Comparison of ENCODE assay signal across 8 cellular contexts in genomic region chr4:183098080-183098722, GRCh38. TPM values are rescaled to one million over a fixed set of nuclear protein-coding genes. Genes with fewer than 3 reads are reported as not detected.
DNase-seq lines count a peak whose midpoint lies in the region; TF ChIP-seq lines count a peak whose summit lies in the region.

No MANE protein-coding gene starts in this region.

- H3K9me3 ChIP-seq in GM23248 (ENCODE audit: low read depth), result no peaks in the 10 kb centered on the region
- no peaks in the 10 kb centered on the region for H3K9me3 ChIP-seq in NT2/D1 (ENCODE audit: insufficient read depth, low read length)
- H3K9me3 ChIP-seq in left ventricle myocardium inferior (replicated peaks), result no peaks in the 10 kb centered on the region

- DNase-seq in CD1c-positive myeloid dendritic cell (ENCODE audit: extremely low spot score), result peak; percentile 67
- DNase-seq in GM23248, result peak; percentile 84
- DNase-seq in NT2/D1 (ENCODE audit: low read depth, low spot score), result no peak
- DNase-seq in amniotic epithelial cell (ENCODE audit: low read depth), result peak; percentile 42
- DNase-seq in left ventricle myocardium inferior, result peak; percentile 65
- DNase-seq in progenitor cell of endocrine pancreas (ENCODE audit: low spot score, unreplicated experiment), result peak; percentile 40
- no peak for DNase-seq in AML-193 (lab: John Stamatoyannopoulos, UW)
- DNase-seq in NCI-H82 (lab: John Stamatoyannopoulos, UW), result no peak

- in situ Hi-C loops in GM23248 (cut with MboI), result no loop called here

- peaks cover 17% of the 10 kb centered on the region; the same call in 1 of the 2 replicates for H4K20me1 ChIP-seq in GM23248 (ENCODE audit: insufficient read depth)

- H3K4me3 Mint-ChIP-seq in progenitor cell of endocrine pancreas (ENCODE audit: low read depth), result peak overlapping the region; percentile 76

- H3K4me3 ChIP-seq in GM23248 (peak overlapping the region; percentile 86), NT2/D1 (ENCODE audit: insufficient read length, low read depth) (peak overlapping the region; percentile 61), left ventricle myocardium inferior (peak overlapping the region; percentile 78)

- H3K4me1 Mint-ChIP-seq in progenitor cell of endocrine pancreas (ENCODE audit: low read depth), result peaks cover 35% of the 10 kb centered on the region

- H3K27me3 ChIP-seq in GM23248 (replicated peaks; ENCODE audit: insufficient read depth), result no peaks in the 10 kb centered on the region
- no peaks in the 10 kb centered on the region for H3K27me3 ChIP-seq in NT2/D1 (ENCODE audit: insufficient read depth, insufficient read length)
- no peaks in the 10 kb centered on the region for H3K27me3 ChIP-seq in left ventricle myocardium inferior (ENCODE audit: low read depth)

- H3K36me3 Mint-ChIP-seq in progenitor cell of endocrine pancreas (ENCODE audit: insufficient read depth), result peaks cover 2% of the 10 kb centered on the region

- peak overlapping the region; percentile 79 for H3K4me2 ChIP-seq in GM23248 (ENCODE audit: unreplicated experiment)

- peaks cover 29% of the 10 kb centered on the region for H3K4me1 ChIP-seq in GM23248 (ENCODE audit: insufficient read depth)
- H3K4me1 ChIP-seq in NT2/D1 (ENCODE audit: insufficient read depth, insufficient read length), result no peaks in the 10 kb centered on the region
- H3K4me1 ChIP-seq in left ventricle myocardium inferior, result peaks cover 47% of the 10 kb centered on the region

- H3K27me3 Mint-ChIP-seq in progenitor cell of endocrine pancreas, result peaks cover 22% of the 10 kb centered on the region

- H3K36me3 ChIP-seq in GM23248 (ENCODE audit: low read depth), result no peaks in the 10 kb centered on the region
- H3K36me3 ChIP-seq in NT2/D1 (ENCODE audit: insufficient read depth, insufficient read length, low read length), result no peaks in the 10 kb centered on the region
- H3K36me3 ChIP-seq in left ventricle myocardium inferior, result no peaks in the 10 kb centered on the region

- peak overlapping the region; percentile 94 for H3K27ac Mint-ChIP-seq in progenitor cell of endocrine pancreas

- TF ChIP-seq CTCF in left ventricle myocardium inferior (IDR thresholded peaks at IDR 0.05; ENCODE audit: borderline replicate concordance) (no peak), progenitor cell of endocrine pancreas (IDR thresholded peaks at IDR 0.05; ENCODE audit: unreplicated experiment) (no peak)

- H3K9me2 ChIP-seq in GM23248 (ENCODE audit: insufficient read depth), result no peaks in the 10 kb centered on the region

- H3K27ac ChIP-seq in GM23248 (peak overlapping the region; percentile 89), left ventricle myocardium inferior (replicated peaks) (peak overlapping the region; percentile 98)

- intact Hi-C loops in left ventricle myocardium inferior (cut with micrococcal nuclease), result no loop called here

- peaks cover 28% of the 10 kb centered on the region for H3F3A ChIP-seq in GM23248 (ENCODE audit: insufficient read depth)

- peak overlapping the region; percentile 87 for H2AFZ ChIP-seq in GM23248

- H3K9me3 Mint-ChIP-seq in progenitor cell of endocrine pancreas (ENCODE audit: low read depth), result no peaks in the 10 kb centered on the region

- WGBS in GM23248 (ENCODE audit: low coverage in 1 of 2, low lambda C conversion rate in 2 of 2, missing lambda C conversion rate in 2 of 2), 2 experiments, result 0 to 5% methylated on average over 19 to 49 of the region's 75 CpGs

- peaks cover 42% of the 10 kb centered on the region for H3K79me2 ChIP-seq in GM23248 (ENCODE audit: insufficient read depth)

- H3K9ac ChIP-seq in GM23248 (peak overlapping the region; percentile 86), NT2/D1 (ENCODE audit: insufficient read length, low read depth) (peak overlapping the region; percentile 83)

RNA-seq across cellular contexts. Expression of gene WWC2, which starts 0.9 kb away (rescaled TPM):
- 31.0 and 33.2 TPM in 2 replicates for total RNA-seq in GM23248 (2014; rRNA removed; shearing (Covaris generic))
- 44.1 and 48.3 TPM in 2 replicates for polyA plus RNA-seq in GM23248 (2016; fragmentation: Nextera tagmentation; extraction: Ambion mirVana)
- total RNA-seq in left ventricle myocardium inferior (42.3 TPM), progenitor cell of endocrine pancreas (57.0 and 61.2 TPM in 2 replicates)

Comparison
In these comparisons a context has a peak if more than half of its experiments do, and no peak if none do; other contexts are left out.
1. DNase-seq: peak in CD1c-positive myeloid dendritic cell (single experiment), GM23248 (single experiment), amniotic epithelial cell (single experiment), left ventricle myocardium inferior (single experiment) and progenitor cell of endocrine pancreas (single experiment); none in NT2/D1 (single experiment), AML-193 (0 of 2) and NCI-H82 (single experiment).
2. Peak in every context shown above with its lines, with median percentiles within 50 percentile points of each other: H3K4me3 ChIP-seq.